ENCODE assay signal across 30 cellular contexts in the genomic region with DNA sequence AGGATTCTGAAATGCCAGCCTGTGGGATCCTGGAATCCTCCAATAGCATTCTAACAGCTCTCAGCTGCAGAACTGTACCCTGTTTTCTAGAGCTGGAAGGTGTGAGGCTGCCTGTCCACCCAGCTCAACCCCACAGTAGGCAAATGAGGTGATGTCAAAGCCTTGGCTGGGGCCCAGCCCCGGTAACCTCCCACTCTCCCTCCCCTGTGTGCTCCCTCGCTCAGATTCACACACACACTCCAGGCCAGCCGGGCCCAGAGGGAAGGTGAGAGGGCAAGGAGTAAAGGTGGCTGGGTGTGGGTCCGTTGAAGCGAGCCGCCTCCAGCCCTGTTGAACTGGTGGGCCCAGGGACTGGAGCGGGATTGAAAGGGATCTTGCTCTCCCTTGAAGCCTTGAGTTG. TPM values are rescaled to one million over a fixed set of nuclear protein-coding genes. Genes with fewer than 3 reads are reported as not detected.
DNase-seq lines count a peak whose midpoint lies in the region; ATAC-seq, FAIRE-seq and TF ChIP-seq lines count a peak whose summit lies in the region.
"Had no signal": no experiment of that assay in that cellular context is flagged by ENCODE, and none has a peak within 500 bp of the region (broad histone marks: within the 10 kb centered on the region; RNA-seq: fewer than 3 reads in every experiment).

A gene (plus strand): TSS at position 257 of the 400 bp plus-strand sequence. CDS start 254 bp downstream, outside the sequence.

- CTCF ChIA-PET in SK-N-SH (lab: Yijun Ruan, JAX): interaction anchor here (4.1 to 10.9 kb wide), 3 partner anchors 13 to 50 kb away, joined by 56 to 302 read pairs (median 159); no protein-coding TSS in a partner anchor

- no peak within 1 kb of the TSS for H3K9ac ChIP-seq in SK-N-SH
- H3K9ac ChIP-seq: BLaER1 treated with 17β-estradiol and CSF1 and Interleukin-3, amounts not matched to agents 10 nM and 100 nM; neural progenitor cell had no signal

- no peak for TF ChIP-seq RAD21 in SK-N-SH (IDR thresholded peaks at IDR 0.05; ENCODE audit: low read length)

- intact Hi-C loops in natural killer cell (cut with micrococcal nuclease): no loop called here
- intact Hi-C loops in testis (cut with DNase I; ENCODE audit: low total_unique reads): loop anchor here (5.0 kb wide), 1 partner anchor 51 kb away; no protein-coding TSS in a partner anchor

- peak; percentile 49 for DNase-seq in natural killer cell treated with Interleukin-12 subunit alpha and Interleukin-12 subunit beta and Interleukin-15 and Interleukin-18, amount 100 ng/mL, for 72 hours (ENCODE audit: low spot score)
- no peak for DNase-seq in natural killer cell
- peak; percentile 33 for DNase-seq in SHP77 treated with DMSO at 0.1 percent for 48 hours (lab: John Stamatoyannopoulos, UW)
- DNase-seq in testis: peak; percentile 62
- DNase-seq in SK-N-SH: no peak
- no peak for DNase-seq in H54 (ENCODE audit: insufficient read length, low spot score)
- DNase-seq: ACHN; activated B cell treated with CpG ODN at 0.5 μM for 24 hours; activated CD4-positive, alpha-beta memory T cell treated with anti-CD3 and anti-CD28 coated beads for 36 hours; activated gamma-delta T cell treated with Interleukin-2 at 50 U/mL for 16 hours; adrenal gland; cortex of kidney; heart left ventricle; NCI-H748 treated with DMSO at 0.1 percent for 48 hours; stimulated activated CD4-positive, alpha-beta T cell treated with anti-CD3 and anti-CD28 coated beads, Interleukin-4, amount 100 ng/mL, for 24 hours had no signal

- no peaks in the 10 kb centered on the region for H3K9me3 ChIP-seq in testis
- no peaks in the 10 kb centered on the region for H3K9me3 ChIP-seq in SK-N-SH
- H3K9me3 ChIP-seq: adrenal gland, heart left ventricle, tibial nerve had no signal

- H3K9me2 ChIP-seq in SK-N-SH: no peaks in the 10 kb centered on the region

- TF ChIP-seq POLR2A in testis (IDR thresholded peaks at IDR 0.05) (no peak), H54 (IDR thresholded peaks at IDR 0.05; ENCODE audit: low read depth, low read length) (no peak)

- H3K36me3 Mint-ChIP-seq in natural killer cell treated with Interleukin-12 subunit alpha and Interleukin-12 subunit beta and Interleukin-15 and Interleukin-18, amount 100 ng/mL, for 72 hours: no peaks in the 10 kb centered on the region
- no peaks in the 10 kb centered on the region for H3K36me3 Mint-ChIP-seq in natural killer cell
- H3K36me3 Mint-ChIP-seq: activated CD4-positive, alpha-beta memory T cell treated with anti-CD3 and anti-CD28 coated beads for 36 hours; neural progenitor cell had no signal

- no peak for TF ChIP-seq CTCF in natural killer cell (IDR thresholded peaks at IDR 0.05)
- no peak for TF ChIP-seq CTCF in testis (IDR thresholded peaks at IDR 0.05)
- no peak for TF ChIP-seq CTCF in SK-N-SH (IDR thresholded peaks at IDR 0.05)

- H2AFZ ChIP-seq in SK-N-SH (ENCODE audit: low read depth): no peak within 1 kb of the TSS
- H2AFZ ChIP-seq: neural progenitor cell had no signal

- H3F3A ChIP-seq in SK-N-SH (replicated peaks; ENCODE audit: insufficient read depth): no peaks in the 10 kb centered on the region

- H3K4me2 ChIP-seq in SK-N-SH: no peak within 1 kb of the TSS
- H3K4me2 ChIP-seq: BLaER1 treated with 17β-estradiol and CSF1 and Interleukin-3, amounts not matched to agents 10 nM and 100 nM had no signal

- peaks cover 10 to 20% of the 10 kb centered on the region in 2 donors for H3K27me3 Mint-ChIP-seq in natural killer cell treated with Interleukin-12 subunit alpha and Interleukin-12 subunit beta and Interleukin-15 and Interleukin-18, amount 100 ng/mL, for 72 hours
- H3K27me3 Mint-ChIP-seq in natural killer cell (ENCODE audit: low read depth in 2 of 2): peaks cover 24 to 26% of the 10 kb centered on the region in 2 donors

- no peak for TF ChIP-seq EP300 in SK-N-SH (IDR thresholded peaks at IDR 0.05; ENCODE audit: borderline replicate concordance in 1 of 2, low read depth in 1 of 2, low read length in 1 of 2)

- H3K27ac Mint-ChIP-seq in natural killer cell treated with Interleukin-12 subunit alpha and Interleukin-12 subunit beta and Interleukin-15 and Interleukin-18, amount 100 ng/mL, for 72 hours: no peak within 1 kb of the TSS
- H3K27ac Mint-ChIP-seq in natural killer cell: no peak within 1 kb of the TSS
- H3K27ac Mint-ChIP-seq: activated B cell treated with CpG ODN at 0.5 μM for 24 hours; activated CD4-positive, alpha-beta memory T cell treated with anti-CD3 and anti-CD28 coated beads for 36 hours; stimulated activated naive CD8-positive, alpha-beta T cell treated with anti-CD3 and anti-CD28 coated beads, Interleukin-15, Interleukin-2, amounts not matched to agents 100 ng/mL and 50 ng/mL, for 24 hours; T-helper 2 cell treated with Interferon-gamma antibody and Interleukin-4, amounts not matched to agents 5 μg/mL and 100 μg/mL, for 36 hours had no signal

- H3K4me1 Mint-ChIP-seq in natural killer cell treated with Interleukin-12 subunit alpha and Interleukin-12 subunit beta and Interleukin-15 and Interleukin-18, amount 100 ng/mL, for 72 hours (ENCODE audit: low read depth in 2 of 2): peaks cover 17 to 23% of the 10 kb centered on the region in 2 donors
- H3K4me1 Mint-ChIP-seq in natural killer cell: peaks cover 20 to 23% of the 10 kb centered on the region in 2 donors

- H4K20me1 ChIP-seq in SK-N-SH (ENCODE audit: insufficient read depth): no peaks in the 10 kb centered on the region
- H4K20me1 ChIP-seq: BLaER1 treated with 17β-estradiol and CSF1 and Interleukin-3, amounts not matched to agents 10 nM and 100 nM had no signal

- H3K27me3 ChIP-seq in testis (no peaks in the 10 kb centered on the region), SK-N-SH (ENCODE audit: insufficient read depth) (no peaks in the 10 kb centered on the region; the same call in 1 of the 2 replicates)

- H3K4me1 ChIP-seq in testis: no peaks in the 10 kb centered on the region
- peaks cover 0 to 3% of the 10 kb centered on the region in 2 experiments; a peak in 1 of 4 replicates for H3K4me1 ChIP-seq in SK-N-SH (ENCODE audit: control insufficient read depth in 1 of 2, insufficient read depth in 2 of 2, low read depth in 1 of 2, low read length in 1 of 2)

- POLR2A ChIA-PET in SK-N-SH (lab: Yijun Ruan, JAX): no interaction called here

- WGBS in testis, 2 donors: 68 to 80% methylated on average over 7 of the region's 7 CpGs
- WGBS in SK-N-SH (ENCODE audit: low lambda C conversion rate): 84% methylated on average over 6 of the region's 7 CpGs

- H3K4me3 ChIP-seq in testis: no peak within 1 kb of the TSS
- no peak within 1 kb of the TSS for H3K4me3 ChIP-seq in SK-N-SH (ENCODE audit: low read depth in 2 of 2, low read length in 1 of 2)
- H3K4me3 ChIP-seq: adrenal gland; BLaER1 treated with 17β-estradiol and CSF1 and Interleukin-3, amounts not matched to agents 10 nM and 100 nM; heart left ventricle; neural progenitor cell; SK-N-MC; tibial nerve had no signal

- no peaks in the 10 kb centered on the region for H3K9me3 Mint-ChIP-seq in natural killer cell treated with Interleukin-12 subunit alpha and Interleukin-12 subunit beta and Interleukin-15 and Interleukin-18, amount 100 ng/mL, for 72 hours
- peaks cover 0 to 2% of the 10 kb centered on the region in 2 donors for H3K9me3 Mint-ChIP-seq in natural killer cell
- H3K9me3 Mint-ChIP-seq: activated B cell treated with CpG ODN at 0.5 μM for 24 hours; activated CD4-positive, alpha-beta memory T cell treated with anti-CD3 and anti-CD28 coated beads for 36 hours; neural progenitor cell; stimulated activated naive CD8-positive, alpha-beta T cell treated with anti-CD3 and anti-CD28 coated beads, Interleukin-15, Interleukin-2, amounts not matched to agents 100 ng/mL and 50 ng/mL, for 24 hours had no signal

- no peak within 1 kb of the TSS for H3K27ac ChIP-seq in testis
- no peak within 1 kb of the TSS for H3K27ac ChIP-seq in SK-N-SH (ENCODE audit: low read depth in 2 of 2, low read length in 1 of 2)
- H3K27ac ChIP-seq: adrenal gland; BLaER1 treated with 17β-estradiol and CSF1 and Interleukin-3, amounts not matched to agents 10 nM and 100 nM; heart left ventricle; neural progenitor cell; SK-N-MC; tibial nerve had no signal

- H3K79me2 ChIP-seq in SK-N-SH (ENCODE audit: insufficient read depth): no peaks in the 10 kb centered on the region

- H3K4me3 Mint-ChIP-seq in natural killer cell treated with Interleukin-12 subunit alpha and Interleukin-12 subunit beta and Interleukin-15 and Interleukin-18, amount 100 ng/mL, for 72 hours: no peak within 1 kb of the TSS
- H3K4me3 Mint-ChIP-seq in natural killer cell: no peak within 1 kb of the TSS
- H3K4me3 Mint-ChIP-seq: activated B cell treated with CpG ODN at 0.5 μM for 24 hours; activated CD4-positive, alpha-beta memory T cell treated with anti-CD3 and anti-CD28 coated beads for 36 hours; stimulated activated naive CD8-positive, alpha-beta T cell treated with anti-CD3 and anti-CD28 coated beads, Interleukin-15, Interleukin-2, amounts not matched to agents 100 ng/mL and 50 ng/mL, for 24 hours; T-helper 2 cell treated with Interferon-gamma antibody and Interleukin-4, amounts not matched to agents 5 μg/mL and 100 μg/mL, for 36 hours had no signal

- no peaks in the 10 kb centered on the region for H3K36me3 ChIP-seq in testis (ENCODE audit: low read depth, missing control alignments)
- no peaks in the 10 kb centered on the region for H3K36me3 ChIP-seq in SK-N-SH (replicated peaks in 1 of 2; ENCODE audit: control insufficient read depth in 1 of 2, insufficient read depth in 2 of 2, low read length in 1 of 2)
- H3K36me3 ChIP-seq: adrenal gland; BLaER1 treated with 17β-estradiol and CSF1 and Interleukin-3, amounts not matched to agents 10 nM and 100 nM; heart left ventricle; neural progenitor cell; tibial nerve had no signal

- no peak for ATAC-seq in natural killer cell treated with Interleukin-12 subunit alpha and Interleukin-12 subunit beta and Interleukin-15 and Interleukin-18, amount 100 ng/mL, for 72 hours
- ATAC-seq in natural killer cell: no peak
- peak; percentile 68 for ATAC-seq in HG02870 (IDR thresholded peaks at IDR 0.05; ENCODE audit: unreplicated experiment)
- ATAC-seq in GM21717 (IDR thresholded peaks at IDR 0.05; ENCODE audit: unreplicated experiment): no peak
- ATAC-seq: heart left ventricle, Panc1 had no signal

- no peak for FAIRE-seq in H54 (lab: Jason Lieb, UNC)
- FAIRE-seq: D721Med, endometrium had no signal

RNA-seq across cellular contexts. Expression of the gene that starts here (rescaled TPM):
- not detected for total RNA-seq in natural killer cell treated with Interleukin-12 subunit alpha and Interleukin-12 subunit beta and Interleukin-15 and Interleukin-18, amount 100 ng/mL, for 72 hours
- not detected for total RNA-seq in natural killer cell
- under 1 TPM; 0.19 to 0.24 TPM for total RNA-seq in testis
- 0.32 TPM for polyA plus RNA-seq in testis (ENCODE audit: insufficient read depth, low read depth, low replicate concordance)
- not detected in 2 replicates for polyA plus RNA-seq in SK-N-SH (2012; rRNA removed)
- not detected in 2 replicates for polyA plus RNA-seq in SK-N-SH (2012; cell fraction: cytosol; rRNA removed)
- not detected in 2 replicates for polyA plus RNA-seq in SK-N-SH (2012; cell fraction: nucleus; rRNA removed)
- total RNA-seq: activated B cell treated with CpG ODN at 0.5 μM for 24 hours; activated CD4-positive, alpha-beta memory T cell treated with anti-CD3 and anti-CD28 coated beads for 36 hours; adrenal gland; bronchial epithelial cell; G401; heart left ventricle; pulmonary artery endothelial cell; tibial nerve had no signal
- polyA plus RNA-seq: heart left ventricle, liver had no signal

Comparison
In these comparisons a context has a peak if more than half of its experiments do, and no peak if none do; other contexts are left out.
1. Peak in DNase-seq in natural killer cell treated with Interleukin-12 subunit alpha and Interleukin-12 subunit beta and Interleukin-15 and Interleukin-18, amount 100 ng/mL, for 72 hours; RNA of the gene not detected or under 1 TPM.
2. Peak in DNase-seq in testis; RNA of the gene not detected or under 1 TPM.